1 cellular context compared by ENCODE assay signal in the genomic region with DNA sequence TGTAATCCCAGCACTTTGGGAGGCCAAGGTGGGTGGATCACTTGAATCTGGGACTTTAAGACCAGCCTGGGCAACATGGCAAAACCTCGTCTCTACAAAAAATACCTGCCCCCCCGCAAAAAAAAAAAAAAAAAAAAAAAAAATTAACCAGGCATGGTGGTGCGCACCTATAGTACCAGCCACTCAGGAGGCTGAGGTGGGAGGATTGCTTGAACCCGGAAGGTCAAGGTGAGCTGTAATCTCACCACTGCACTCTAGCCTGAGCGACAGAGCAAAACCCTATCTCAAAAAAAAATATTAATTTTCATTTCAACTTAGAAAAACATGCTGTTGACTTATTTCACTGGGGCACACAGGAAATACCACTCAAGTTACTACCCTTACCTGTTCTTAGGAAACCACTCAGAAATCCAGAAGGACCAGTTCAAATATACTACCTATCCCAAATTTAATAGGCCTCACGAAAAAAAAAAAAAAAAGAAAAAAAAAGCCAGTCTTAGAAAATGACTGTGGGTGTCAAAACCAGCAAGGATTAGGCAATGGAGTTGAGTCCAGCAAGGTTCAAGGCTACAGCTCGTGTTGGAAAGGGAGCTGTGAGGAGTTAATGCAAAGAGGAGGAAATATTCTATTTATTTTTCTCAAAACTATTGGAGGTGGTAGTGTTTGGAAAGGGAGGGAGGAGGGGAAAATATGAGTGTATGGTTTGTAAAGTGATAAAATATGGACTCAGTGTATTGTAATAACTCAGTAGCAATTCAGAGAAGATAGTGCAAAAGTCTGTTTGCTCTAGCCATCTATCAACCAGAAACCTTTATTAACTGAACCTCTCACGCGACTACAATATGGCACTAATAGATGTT.
TF ChIP-seq lines count a peak whose summit lies in the region.

No MANE protein-coding gene starts in this region.

TF ChIP-seq in HepG2, 621 proteins besides CTCF, POLR2A, EP300 and RAD21 (continued from another document and continues in another):
- TF ChIP-seq, protein P1, sequence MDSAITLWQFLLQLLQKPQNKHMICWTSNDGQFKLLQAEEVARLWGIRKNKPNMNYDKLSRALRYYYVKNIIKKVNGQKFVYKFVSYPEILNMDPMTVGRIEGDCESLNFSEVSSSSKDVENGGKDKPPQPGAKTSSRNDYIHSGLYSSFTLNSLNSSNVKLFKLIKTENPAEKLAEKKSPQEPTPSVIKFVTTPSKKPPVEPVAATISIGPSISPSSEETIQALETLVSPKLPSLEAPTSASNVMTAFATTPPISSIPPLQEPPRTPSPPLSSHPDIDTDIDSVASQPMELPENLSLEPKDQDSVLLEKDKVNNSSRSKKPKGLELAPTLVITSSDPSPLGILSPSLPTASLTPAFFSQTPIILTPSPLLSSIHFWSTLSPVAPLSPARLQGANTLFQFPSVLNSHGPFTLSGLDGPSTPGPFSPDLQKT (CRISPR knock-in tag; IDR thresholded peaks at IDR 0.05; ENCODE audit: borderline replicate concordance) = no peak
- peak; percentile 48; the same call in 1 of the 2 replicates for TF ChIP-seq NKX3-1 (CRISPR knock-in tag; IDR thresholded peaks at IDR 0.05)
- peak; percentile 93 for TF ChIP-seq NCOA2 (CRISPR knock-in tag; IDR thresholded peaks at IDR 0.05)
- peak; percentile 59; the same call in 1 of the 2 replicates for TF ChIP-seq MTA1 (CRISPR knock-in tag; IDR thresholded peaks at IDR 0.05; ENCODE audit: borderline replicate concordance)
- TF ChIP-seq FOXP1 (IDR thresholded peaks at IDR 0.05) = no peak
- peak; percentile 87 for TF ChIP-seq FOXP1 (CRISPR knock-in tag; IDR thresholded peaks at IDR 0.05)
- TF ChIP-seq ZNF234 (CRISPR knock-in tag; conservative IDR thresholded peaks at IDR 0.05) = no peak
- TF ChIP-seq, protein P2, sequence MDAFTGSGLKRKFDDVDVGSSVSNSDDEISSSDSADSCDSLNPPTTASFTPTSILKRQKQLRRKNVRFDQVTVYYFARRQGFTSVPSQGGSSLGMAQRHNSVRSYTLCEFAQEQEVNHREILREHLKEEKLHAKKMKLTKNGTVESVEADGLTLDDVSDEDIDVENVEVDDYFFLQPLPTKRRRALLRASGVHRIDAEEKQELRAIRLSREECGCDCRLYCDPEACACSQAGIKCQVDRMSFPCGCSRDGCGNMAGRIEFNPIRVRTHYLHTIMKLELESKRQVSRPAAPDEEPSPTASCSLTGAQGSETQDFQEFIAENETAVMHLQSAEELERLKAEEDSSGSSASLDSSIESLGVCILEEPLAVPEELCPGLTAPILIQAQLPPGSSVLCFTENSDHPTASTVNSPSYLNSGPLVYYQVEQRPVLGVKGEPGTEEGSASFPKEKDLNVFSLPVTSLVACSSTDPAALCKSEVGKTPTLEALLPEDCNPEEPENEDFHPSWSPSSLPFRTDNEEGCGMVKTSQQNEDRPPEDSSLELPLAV (CRISPR knock-in tag; conservative IDR thresholded peaks at IDR 0.05; ENCODE audit: low read depth) = no peak
- peak; percentile 55; the same call in 1 of the 2 replicates for TF ChIP-seq POGZ (CRISPR knock-in tag; IDR thresholded peaks at IDR 0.05)
- no peak for TF ChIP-seq MEF2D (CRISPR knock-in tag; IDR thresholded peaks at IDR 0.05)
- TF ChIP-seq, protein P3, sequence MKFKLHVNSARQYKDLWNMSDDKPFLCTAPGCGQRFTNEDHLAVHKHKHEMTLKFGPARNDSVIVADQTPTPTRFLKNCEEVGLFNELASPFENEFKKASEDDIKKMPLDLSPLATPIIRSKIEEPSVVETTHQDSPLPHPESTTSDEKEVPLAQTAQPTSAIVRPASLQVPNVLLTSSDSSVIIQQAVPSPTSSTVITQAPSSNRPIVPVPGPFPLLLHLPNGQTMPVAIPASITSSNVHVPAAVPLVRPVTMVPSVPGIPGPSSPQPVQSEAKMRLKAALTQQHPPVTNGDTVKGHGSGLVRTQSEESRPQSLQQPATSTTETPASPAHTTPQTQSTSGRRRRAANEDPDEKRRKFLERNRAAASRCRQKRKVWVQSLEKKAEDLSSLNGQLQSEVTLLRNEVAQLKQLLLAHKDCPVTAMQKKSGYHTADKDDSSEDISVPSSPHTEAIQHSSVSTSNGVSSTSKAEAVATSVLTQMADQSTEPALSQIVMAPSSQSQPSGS (CRISPR knock-in tag; IDR thresholded peaks at IDR 0.05) = peak; percentile 77
- peak; percentile 42; the same call in 1 of the 2 replicates for TF ChIP-seq NCOA5 (CRISPR knock-in tag; IDR thresholded peaks at IDR 0.05)
- TF ChIP-seq TSC22D2 (CRISPR knock-in tag; IDR thresholded peaks at IDR 0.05; ENCODE audit: borderline replicate concordance) = 0 out of 2 replicates have a peak, but pooled peaks have one; percentile 50
- no peak for TF ChIP-seq ZNF589 (CRISPR knock-in tag; conservative IDR thresholded peaks at IDR 0.05)
- peak; percentile 32; the same call in 1 of the 2 replicates for TF ChIP-seq CHD4 (IDR thresholded peaks at IDR 0.05; ENCODE audit: borderline replicate concordance, low read length)
- TF ChIP-seq DNMT3B (CRISPR knock-in tag; conservative IDR thresholded peaks at IDR 0.05) = peak; percentile 84; the same call in 1 of the 2 replicates
- no peak for TF ChIP-seq KLF6 (CRISPR knock-in tag; IDR thresholded peaks at IDR 0.05)
- no peak for TF ChIP-seq KLF11 (CRISPR knock-in tag; IDR thresholded peaks at IDR 0.05)
- TF ChIP-seq FOSL2 (CRISPR knock-in tag; IDR thresholded peaks at IDR 0.05) = peak; percentile 85
- TF ChIP-seq RNF2 (conservative IDR thresholded peaks at IDR 0.05; ENCODE audit: low read depth) = no peak
- TF ChIP-seq NR2F6 (IDR thresholded peaks at IDR 0.05) = peak; percentile 86
- TF ChIP-seq NR2F6 (CRISPR knock-in tag; IDR thresholded peaks at IDR 0.05) = peak; percentile 85
- TF ChIP-seq, protein P4, sequence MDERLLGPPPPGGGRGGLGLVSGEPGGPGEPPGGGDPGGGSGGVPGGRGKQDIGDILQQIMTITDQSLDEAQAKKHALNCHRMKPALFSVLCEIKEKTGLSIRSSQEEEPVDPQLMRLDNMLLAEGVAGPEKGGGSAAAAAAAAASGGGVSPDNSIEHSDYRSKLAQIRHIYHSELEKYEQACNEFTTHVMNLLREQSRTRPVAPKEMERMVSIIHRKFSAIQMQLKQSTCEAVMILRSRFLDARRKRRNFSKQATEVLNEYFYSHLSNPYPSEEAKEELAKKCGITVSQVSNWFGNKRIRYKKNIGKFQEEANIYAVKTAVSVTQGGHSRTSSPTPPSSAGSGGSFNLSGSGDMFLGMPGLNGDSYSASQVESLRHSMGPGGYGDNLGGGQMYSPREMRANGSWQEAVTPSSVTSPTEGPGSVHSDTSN (CRISPR knock-in tag; IDR thresholded peaks at IDR 0.05) = no peak
- TF ChIP-seq PHF5A (CRISPR knock-in tag; IDR thresholded peaks at IDR 0.05; ENCODE audit: low read depth, unreplicated experiment) = peak; percentile 45
- peak; percentile 84; the same call in 1 of the 2 replicates for TF ChIP-seq SSRP1 (CRISPR knock-in tag; IDR thresholded peaks at IDR 0.05)
- TF ChIP-seq ZEB1 (IDR thresholded peaks at IDR 0.05; ENCODE audit: insufficient replicate concordance, low read depth) = peak; percentile 51
- no peak for TF ChIP-seq WIZ (CRISPR knock-in tag; IDR thresholded peaks at IDR 0.05)
- peak; percentile 75 for TF ChIP-seq ZNF331 (CRISPR knock-in tag; IDR thresholded peaks at IDR 0.05)
- TF ChIP-seq, protein P5, sequence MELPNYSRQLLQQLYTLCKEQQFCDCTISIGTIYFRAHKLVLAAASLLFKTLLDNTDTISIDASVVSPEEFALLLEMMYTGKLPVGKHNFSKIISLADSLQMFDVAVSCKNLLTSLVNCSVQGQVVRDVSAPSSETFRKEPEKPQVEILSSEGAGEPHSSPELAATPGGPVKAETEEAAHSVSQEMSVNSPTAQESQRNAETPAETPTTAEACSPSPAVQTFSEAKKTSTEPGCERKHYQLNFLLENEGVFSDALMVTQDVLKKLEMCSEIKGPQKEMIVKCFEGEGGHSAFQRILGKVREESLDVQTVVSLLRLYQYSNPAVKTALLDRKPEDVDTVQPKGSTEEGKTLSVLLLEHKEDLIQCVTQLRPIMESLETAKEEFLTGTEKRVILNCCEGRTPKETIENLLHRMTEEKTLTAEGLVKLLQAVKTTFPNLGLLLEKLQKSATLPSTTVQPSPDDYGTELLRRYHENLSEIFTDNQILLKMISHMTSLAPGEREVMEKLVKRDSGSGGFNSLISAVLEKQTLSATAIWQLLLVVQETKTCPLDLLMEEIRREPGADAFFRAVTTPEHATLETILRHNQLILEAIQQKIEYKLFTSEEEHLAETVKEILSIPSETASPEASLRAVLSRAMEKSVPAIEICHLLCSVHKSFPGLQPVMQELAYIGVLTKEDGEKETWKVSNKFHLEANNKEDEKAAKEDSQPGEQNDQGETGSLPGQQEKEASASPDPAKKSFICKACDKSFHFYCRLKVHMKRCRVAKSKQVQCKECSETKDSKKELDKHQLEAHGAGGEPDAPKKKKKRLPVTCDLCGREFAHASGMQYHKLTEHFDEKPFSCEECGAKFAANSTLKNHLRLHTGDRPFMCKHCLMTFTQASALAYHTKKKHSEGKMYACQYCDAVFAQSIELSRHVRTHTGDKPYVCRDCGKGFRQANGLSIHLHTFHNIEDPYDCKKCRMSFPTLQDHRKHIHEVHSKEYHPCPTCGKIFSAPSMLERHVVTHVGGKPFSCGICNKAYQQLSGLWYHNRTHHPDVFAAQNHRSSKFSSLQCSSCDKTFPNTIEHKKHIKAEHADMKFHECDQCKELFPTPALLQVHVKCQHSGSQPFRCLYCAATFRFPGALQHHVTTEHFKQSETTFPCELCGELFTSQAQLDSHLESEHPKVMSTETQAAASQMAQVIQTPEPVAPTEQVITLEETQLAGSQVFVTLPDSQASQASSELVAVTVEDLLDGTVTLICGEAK (IDR thresholded peaks at IDR 0.05) = peak; percentile 41; the same call in 1 of the 2 replicates
- TF ChIP-seq, protein P5 (CRISPR knock-in tag; IDR thresholded peaks at IDR 0.05) = no peak; the same call in 1 of the 2 replicates
- TF ChIP-seq, protein P6, sequence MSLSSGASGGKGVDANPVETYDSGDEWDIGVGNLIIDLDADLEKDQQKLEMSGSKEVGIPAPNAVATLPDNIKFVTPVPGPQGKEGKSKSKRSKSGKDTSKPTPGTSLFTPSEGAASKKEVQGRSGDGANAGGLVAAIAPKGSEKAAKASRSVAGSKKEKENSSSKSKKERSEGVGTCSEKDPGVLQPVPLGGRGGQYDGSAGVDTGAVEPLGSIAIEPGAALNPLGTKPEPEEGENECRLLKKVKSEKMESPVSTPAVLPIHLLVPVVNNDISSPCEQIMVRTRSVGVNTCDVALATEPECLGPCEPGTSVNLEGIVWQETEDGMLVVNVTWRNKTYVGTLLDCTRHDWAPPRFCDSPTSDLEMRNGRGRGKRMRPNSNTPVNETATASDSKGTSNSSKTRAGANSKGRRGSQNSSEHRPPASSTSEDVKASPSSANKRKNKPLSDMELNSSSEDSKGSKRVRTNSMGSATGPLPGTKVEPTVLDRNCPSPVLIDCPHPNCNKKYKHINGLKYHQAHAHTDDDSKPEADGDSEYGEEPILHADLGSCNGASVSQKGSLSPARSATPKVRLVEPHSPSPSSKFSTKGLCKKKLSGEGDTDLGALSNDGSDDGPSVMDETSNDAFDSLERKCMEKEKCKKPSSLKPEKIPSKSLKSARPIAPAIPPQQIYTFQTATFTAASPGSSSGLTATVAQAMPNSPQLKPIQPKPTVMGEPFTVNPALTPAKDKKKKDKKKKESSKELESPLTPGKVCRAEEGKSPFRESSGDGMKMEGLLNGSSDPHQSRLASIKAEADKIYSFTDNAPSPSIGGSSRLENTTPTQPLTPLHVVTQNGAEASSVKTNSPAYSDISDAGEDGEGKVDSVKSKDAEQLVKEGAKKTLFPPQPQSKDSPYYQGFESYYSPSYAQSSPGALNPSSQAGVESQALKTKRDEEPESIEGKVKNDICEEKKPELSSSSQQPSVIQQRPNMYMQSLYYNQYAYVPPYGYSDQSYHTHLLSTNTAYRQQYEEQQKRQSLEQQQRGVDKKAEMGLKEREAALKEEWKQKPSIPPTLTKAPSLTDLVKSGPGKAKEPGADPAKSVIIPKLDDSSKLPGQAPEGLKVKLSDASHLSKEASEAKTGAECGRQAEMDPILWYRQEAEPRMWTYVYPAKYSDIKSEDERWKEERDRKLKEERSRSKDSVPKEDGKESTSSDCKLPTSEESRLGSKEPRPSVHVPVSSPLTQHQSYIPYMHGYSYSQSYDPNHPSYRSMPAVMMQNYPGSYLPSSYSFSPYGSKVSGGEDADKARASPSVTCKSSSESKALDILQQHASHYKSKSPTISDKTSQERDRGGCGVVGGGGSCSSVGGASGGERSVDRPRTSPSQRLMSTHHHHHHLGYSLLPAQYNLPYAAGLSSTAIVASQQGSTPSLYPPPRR (CRISPR knock-in tag; IDR thresholded peaks at IDR 0.05; ENCODE audit: borderline replicate concordance) = peak; percentile 91
- TF ChIP-seq, protein P7, sequence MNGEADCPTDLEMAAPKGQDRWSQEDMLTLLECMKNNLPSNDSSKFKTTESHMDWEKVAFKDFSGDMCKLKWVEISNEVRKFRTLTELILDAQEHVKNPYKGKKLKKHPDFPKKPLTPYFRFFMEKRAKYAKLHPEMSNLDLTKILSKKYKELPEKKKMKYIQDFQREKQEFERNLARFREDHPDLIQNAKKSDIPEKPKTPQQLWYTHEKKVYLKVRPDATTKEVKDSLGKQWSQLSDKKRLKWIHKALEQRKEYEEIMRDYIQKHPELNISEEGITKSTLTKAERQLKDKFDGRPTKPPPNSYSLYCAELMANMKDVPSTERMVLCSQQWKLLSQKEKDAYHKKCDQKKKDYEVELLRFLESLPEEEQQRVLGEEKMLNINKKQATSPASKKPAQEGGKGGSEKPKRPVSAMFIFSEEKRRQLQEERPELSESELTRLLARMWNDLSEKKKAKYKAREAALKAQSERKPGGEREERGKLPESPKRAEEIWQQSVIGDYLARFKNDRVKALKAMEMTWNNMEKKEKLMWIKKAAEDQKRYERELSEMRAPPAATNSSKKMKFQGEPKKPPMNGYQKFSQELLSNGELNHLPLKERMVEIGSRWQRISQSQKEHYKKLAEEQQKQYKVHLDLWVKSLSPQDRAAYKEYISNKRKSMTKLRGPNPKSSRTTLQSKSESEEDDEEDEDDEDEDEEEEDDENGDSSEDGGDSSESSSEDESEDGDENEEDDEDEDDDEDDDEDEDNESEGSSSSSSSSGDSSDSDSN (CRISPR knock-in tag; IDR thresholded peaks at IDR 0.05) = no peak
- no peak for TF ChIP-seq ZNF20 (CRISPR knock-in tag; IDR thresholded peaks at IDR 0.05)
